ENCODE assay signal across 10 cellular contexts in genomic region chr6:139883776-139884175, GRCh38.
DNase-seq lines count a peak whose midpoint lies in the region; ATAC-seq and TF ChIP-seq lines count a peak whose summit lies in the region.
"Had no signal": no experiment of that assay in that cellular context is flagged by ENCODE, and none has a peak within 500 bp of the region (broad histone marks: within the 10 kb centered on the region; RNA-seq: fewer than 3 reads in every experiment).

No MANE protein-coding gene starts in this region.

- 79 to 85% methylated on average over 5 of the region's 5 CpGs for WGBS in gastroesophageal sphincter (ENCODE audit: low coverage in 1 of 2), 2 donors

- peak overlapping the region; percentile 17 for H3K27ac ChIP-seq in RWPE2 (ENCODE audit: poor library complexity, severe bottlenecking)
- peak overlapping the region in 3 of 4 donors; percentile 53 to 73 (median 56) for H3K27ac ChIP-seq in gastroesophageal sphincter

- TF ChIP-seq EP300 in gastroesophageal sphincter (IDR thresholded peaks at IDR 0.05), result no peak

- no peak overlapping the region for H3K27ac Mint-ChIP-seq in activated T-helper 2 cell treated with anti-CD3 and anti-CD28 coated beads, Interferon-gamma antibody, Interleukin-2, Interleukin-4, amounts not matched to agents 10 μg/mL and 5 μg/mL and 100 μg/mL, durations not matched to agents 14 hours and 24 hours and 36 hours

- no peak for TF ChIP-seq POLR2A in gastroesophageal sphincter (IDR thresholded peaks at IDR 0.05)

- H3K4me1 ChIP-seq in RWPE2 (ENCODE audit: insufficient read depth, poor library complexity, severe bottlenecking), result peaks cover 9% of the 10 kb centered on the region
- H3K4me1 ChIP-seq in gastroesophageal sphincter, result peaks cover 8 to 29% (median 15%) of the 10 kb centered on the region in 3 donors

- intact Hi-C loops in activated T-helper 2 cell treated with anti-CD3 and anti-CD28 coated beads, Interferon-gamma antibody, Interleukin-2, Interleukin-4, amounts not matched to agents 10 μg/mL and 5 μg/mL and 100 μg/mL, durations not matched to agents 14 hours and 24 hours and 36 hours (cut with micrococcal nuclease), result loop anchor here (5.0 kb wide), 1 partner anchor 1039 kb away; no protein-coding TSS in a partner anchor

- H3K4me3 ChIP-seq in RWPE2 (ENCODE audit: severe bottlenecking) (no peak overlapping the region), gastroesophageal sphincter (no peak overlapping the region)

- no peaks in the 10 kb centered on the region for H3K4me1 Mint-ChIP-seq in activated T-helper 2 cell treated with anti-CD3 and anti-CD28 coated beads, Interferon-gamma antibody, Interleukin-2, Interleukin-4, amounts not matched to agents 10 μg/mL and 5 μg/mL and 100 μg/mL, durations not matched to agents 14 hours and 24 hours and 36 hours (ENCODE audit: low read depth)

- no peaks in the 10 kb centered on the region for H3K9me3 Mint-ChIP-seq in activated T-helper 2 cell treated with anti-CD3 and anti-CD28 coated beads, Interferon-gamma antibody, Interleukin-2, Interleukin-4, amounts not matched to agents 10 μg/mL and 5 μg/mL and 100 μg/mL, durations not matched to agents 14 hours and 24 hours and 36 hours

- ATAC-seq in RWPE2 (ENCODE audit: low read depth) (no peak), gastroesophageal sphincter (no peak), HG02798 (IDR thresholded peaks at IDR 0.05; ENCODE audit: poor library complexity, unreplicated experiment) (no peak)

- H3K9me3 ChIP-seq in RWPE2 (ENCODE audit: severe bottlenecking), result no peaks in the 10 kb centered on the region
- no peaks in the 10 kb centered on the region for H3K9me3 ChIP-seq in gastroesophageal sphincter

- DNase-seq in HCEC 1CT (peak; percentile 20), RWPE2 (ENCODE audit: low spot score) (no peak), renal cortical epithelial cell (ENCODE audit: low read depth) (peak; percentile 54), HT-29 (ENCODE audit: low spot score) (no peak), iPS-NIHi7 (ENCODE audit: extremely low spot score) (no peak)
- no peak for DNase-seq in activated T-helper 2 cell treated with anti-CD3 and anti-CD28 coated beads, Interferon-gamma antibody, Interleukin-2, Interleukin-4, amounts not matched to agents 10 μg/mL and 5 μg/mL and 100 μg/mL, durations not matched to agents 14 hours and 24 hours and 36 hours (ENCODE audit: low spot score)
- DNase-seq: NCI-H2081; stimulated activated CD4-positive, alpha-beta T cell treated with anti-CD3 and anti-CD28 coated beads, Interleukin-2, amount 100 ng/mL, for 24 hours had no signal

- TF ChIP-seq CTCF in RWPE2 (IDR thresholded peaks at IDR 0.05; ENCODE audit: poor library complexity, severe bottlenecking) (no peak), gastroesophageal sphincter (IDR thresholded peaks at IDR 0.05) (no peak)

- H3K27me3 ChIP-seq in RWPE2 (ENCODE audit: insufficient read depth, poor library complexity, severe bottlenecking) (no peaks in the 10 kb centered on the region), gastroesophageal sphincter (no peaks in the 10 kb centered on the region)

- H3K4me3 Mint-ChIP-seq in activated T-helper 2 cell treated with anti-CD3 and anti-CD28 coated beads, Interferon-gamma antibody, Interleukin-2, Interleukin-4, amounts not matched to agents 10 μg/mL and 5 μg/mL and 100 μg/mL, durations not matched to agents 14 hours and 24 hours and 36 hours (ENCODE audit: low read depth), result no peak overlapping the region

- peaks cover 4% of the 10 kb centered on the region for H3K27me3 Mint-ChIP-seq in activated T-helper 2 cell treated with anti-CD3 and anti-CD28 coated beads, Interferon-gamma antibody, Interleukin-2, Interleukin-4, amounts not matched to agents 10 μg/mL and 5 μg/mL and 100 μg/mL, durations not matched to agents 14 hours and 24 hours and 36 hours (ENCODE audit: low read depth)

- H3K36me3 Mint-ChIP-seq in activated T-helper 2 cell treated with anti-CD3 and anti-CD28 coated beads, Interferon-gamma antibody, Interleukin-2, Interleukin-4, amounts not matched to agents 10 μg/mL and 5 μg/mL and 100 μg/mL, durations not matched to agents 14 hours and 24 hours and 36 hours (ENCODE audit: low read depth), result no peaks in the 10 kb centered on the region

- H3K36me3 ChIP-seq in RWPE2 (ENCODE audit: low read depth) (no peaks in the 10 kb centered on the region), gastroesophageal sphincter (no peaks in the 10 kb centered on the region)

Comparison
In these comparisons a context has a peak if more than half of its experiments do, and no peak if none do; other contexts are left out.
1. DNase-seq: peak in HCEC 1CT (single experiment) and renal cortical epithelial cell (single experiment); none in RWPE2 (single experiment), activated T-helper 2 cell treated with anti-CD3 and anti-CD28 coated beads, Interferon-gamma antibody, Interleukin-2, Interleukin-4, amounts not matched to agents 10 μg/mL and 5 μg/mL and 100 μg/mL, durations not matched to agents 14 hours and 24 hours and 36 hours (single experiment), HT-29 (single experiment) and iPS-NIHi7 (single experiment).